Comparison of ENCODE assay signal across 1 cellular context in genomic region chr17:7046725-7047397, GRCh38.
TF ChIP-seq lines count a peak whose summit lies in the region.

No MANE protein-coding gene starts in this region.

TF ChIP-seq in HCT116, 20 proteins besides CTCF, POLR2A, EP300 and RAD21:
- TF ChIP-seq TCF7L2 (IDR thresholded peaks at IDR 0.05; ENCODE audit: borderline replicate concordance, extremely low read depth, insufficient read depth, insufficient read length), result peak; percentile 81
TF ChIP-seq in HCT116: peak in this region for 1; not testable (repeated sequence) for 19.
